32 cellular contexts compared by ENCODE assay signal in the genomic region with DNA sequence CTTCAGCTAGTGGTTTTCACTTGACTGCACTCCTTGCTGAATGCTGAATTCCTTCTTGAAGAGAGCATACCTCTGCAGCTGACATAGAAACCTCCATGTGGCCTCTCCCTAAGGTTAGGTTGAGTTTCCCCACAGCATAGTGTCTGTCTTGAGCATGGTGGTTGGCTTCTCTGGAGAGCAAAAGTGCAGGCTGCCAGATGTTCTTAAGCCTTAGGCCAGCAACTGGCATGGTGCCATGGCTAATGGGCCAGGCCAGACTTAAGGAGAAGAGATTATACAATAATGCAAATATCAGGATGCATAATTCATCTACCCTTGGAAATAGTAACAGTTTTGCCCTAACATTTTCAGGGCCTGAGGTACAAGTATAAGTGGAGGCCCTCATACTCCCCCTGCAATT.
DNase-seq lines count a peak whose midpoint lies in the region; ATAC-seq, FAIRE-seq and TF ChIP-seq lines count a peak whose summit lies in the region.
"Had no signal": no experiment of that assay in that cellular context is flagged by ENCODE, and none has a peak within 500 bp of the region (broad histone marks: within the 10 kb centered on the region; RNA-seq: fewer than 3 reads in every experiment).

No MANE protein-coding gene starts in this region.

- H2AFZ ChIP-seq in astrocyte (ENCODE audit: low read depth, low read length): no peak overlapping the region

- H3K4me1 Mint-ChIP-seq in astrocyte (ENCODE audit: low read depth, unreplicated experiment) (no peaks in the 10 kb centered on the region), endodermal cell (no peaks in the 10 kb centered on the region)
- H3K4me1 Mint-ChIP-seq: mesothelial cell of epicardium; naive thymus-derived CD4-positive, alpha-beta T cell; stimulated activated memory B cell treated with anti-CD40 and anti-IgM and Interleukin-4, amounts not matched to agents 10 μg/mL and 1 μg/mL and 100 μg/mL, for 72 hours had no signal

- no peaks in the 10 kb centered on the region for H4K20me1 ChIP-seq in astrocyte (ENCODE audit: insufficient read depth, low read length)
- H4K20me1 ChIP-seq: BLaER1 had no signal

- H3K36me3 Mint-ChIP-seq in astrocyte (ENCODE audit: low read depth, unreplicated experiment): no peaks in the 10 kb centered on the region
- H3K36me3 Mint-ChIP-seq in endodermal cell (ENCODE audit: low read depth): no peaks in the 10 kb centered on the region
- H3K36me3 Mint-ChIP-seq: mesothelial cell of epicardium; naive thymus-derived CD4-positive, alpha-beta T cell; stimulated activated memory B cell treated with anti-CD40 and anti-IgM and Interleukin-4, amounts not matched to agents 10 μg/mL and 1 μg/mL and 100 μg/mL, for 72 hours had no signal

- H3K27ac ChIP-seq in right cardiac atrium (ENCODE audit: low read length): no peak overlapping the region
- H3K27ac ChIP-seq in heart right ventricle: no peak overlapping the region
- H3K27ac ChIP-seq in astrocyte (ENCODE audit: low read depth, low read length): no peak overlapping the region
- no peak overlapping the region for H3K27ac ChIP-seq in pancreas
- H3K27ac ChIP-seq in endodermal cell (ENCODE audit: low read depth, low read length): no peak overlapping the region
- H3K27ac ChIP-seq: BLaER1, left ventricle myocardium inferior, RWPE1, SK-N-MC, suprapubic skin had no signal

- H3K4me3 ChIP-seq in right cardiac atrium (ENCODE audit: low read length) (no peak overlapping the region), heart right ventricle (no peak overlapping the region), astrocyte (ENCODE audit: insufficient read depth, low read depth, low read length) (no peak overlapping the region), fibroblast of the aortic adventitia (ENCODE audit: low read depth, low read length) (no peak overlapping the region), pancreas (no peak overlapping the region), endodermal cell (ENCODE audit: low read length) (no peak overlapping the region)
- H3K4me3 ChIP-seq: BLaER1, left ventricle myocardium inferior, SK-N-MC, suprapubic skin had no signal

- H3K9me3 ChIP-seq in right cardiac atrium (ENCODE audit: control insufficient read depth, low read length) (no peaks in the 10 kb centered on the region), heart right ventricle (peaks cover 0 to 25% (median 6%) of the 10 kb centered on the region in 11 donors), astrocyte (ENCODE audit: insufficient read depth, low read depth, low read length) (no peaks in the 10 kb centered on the region), pancreas (no peaks in the 10 kb centered on the region), endodermal cell (ENCODE audit: control insufficient read depth, low read length) (no peaks in the 10 kb centered on the region)
- H3K9me3 ChIP-seq: suprapubic skin had no signal

- H3K36me3 ChIP-seq in heart right ventricle (no peaks in the 10 kb centered on the region), astrocyte (ENCODE audit: insufficient read depth, low read length) (no peaks in the 10 kb centered on the region), pancreas (no peaks in the 10 kb centered on the region), endodermal cell (ENCODE audit: control insufficient read depth, insufficient read depth, low read length) (no peaks in the 10 kb centered on the region)
- H3K36me3 ChIP-seq: BLaER1, left ventricle myocardium inferior, suprapubic skin had no signal

- H3K4me3 Mint-ChIP-seq in astrocyte (ENCODE audit: unreplicated experiment): no peak overlapping the region
- H3K4me3 Mint-ChIP-seq in endodermal cell: no peak overlapping the region
- H3K4me3 Mint-ChIP-seq: mesothelial cell of epicardium; naive thymus-derived CD4-positive, alpha-beta T cell; stimulated activated memory B cell treated with anti-CD40 and anti-IgM and Interleukin-4, amounts not matched to agents 10 μg/mL and 1 μg/mL and 100 μg/mL, for 72 hours had no signal

- peaks cover 2% of the 10 kb centered on the region for H3K9me3 Mint-ChIP-seq in astrocyte (ENCODE audit: unreplicated experiment)
- H3K9me3 Mint-ChIP-seq in endodermal cell: no peaks in the 10 kb centered on the region
- H3K9me3 Mint-ChIP-seq: stimulated activated memory B cell treated with anti-CD40 and anti-IgM and Interleukin-4, amounts not matched to agents 10 μg/mL and 1 μg/mL and 100 μg/mL, for 72 hours had no signal

- H3K4me2 ChIP-seq in astrocyte (ENCODE audit: low read length): no peak overlapping the region
- H3K4me2 ChIP-seq: BLaER1 had no signal

- TF ChIP-seq CTCF in heart right ventricle (IDR thresholded peaks at IDR 0.05): no peak
- TF ChIP-seq CTCF in astrocyte (IDR thresholded peaks at IDR 0.05; ENCODE audit: insufficient read depth, low read depth, low read length): no peak
- TF ChIP-seq CTCF in fibroblast of the aortic adventitia (IDR thresholded peaks at IDR 0.05; ENCODE audit: insufficient read depth, low read length): no peak
- no peak for TF ChIP-seq CTCF in pancreas (IDR thresholded peaks at IDR 0.05)
- TF ChIP-seq CTCF in endodermal cell (conservative IDR thresholded peaks at IDR 0.05): no peak

- H3K27ac Mint-ChIP-seq in astrocyte (ENCODE audit: unreplicated experiment) (no peak overlapping the region), endodermal cell (no peak overlapping the region)
- H3K27ac Mint-ChIP-seq: mesothelial cell of epicardium; naive thymus-derived CD4-positive, alpha-beta T cell; stimulated activated memory B cell treated with anti-CD40 and anti-IgM and Interleukin-4, amounts not matched to agents 10 μg/mL and 1 μg/mL and 100 μg/mL, for 72 hours had no signal

- no peaks in the 10 kb centered on the region for H3K4me1 ChIP-seq in right cardiac atrium (ENCODE audit: control insufficient read depth, insufficient read depth, low read length)
- H3K4me1 ChIP-seq in heart right ventricle: no peaks in the 10 kb centered on the region
- H3K4me1 ChIP-seq in astrocyte (ENCODE audit: insufficient read depth, low read length): no peaks in the 10 kb centered on the region
- H3K4me1 ChIP-seq in pancreas: no peaks in the 10 kb centered on the region
- H3K4me1 ChIP-seq in endodermal cell (ENCODE audit: control insufficient read depth, insufficient read depth, low read length): no peaks in the 10 kb centered on the region
- H3K4me1 ChIP-seq: BLaER1, left ventricle myocardium inferior, suprapubic skin had no signal

- no peaks in the 10 kb centered on the region for H3K27me3 Mint-ChIP-seq in astrocyte (ENCODE audit: low read depth, unreplicated experiment)
- H3K27me3 Mint-ChIP-seq in endodermal cell (ENCODE audit: insufficient read depth): no peaks in the 10 kb centered on the region
- H3K27me3 Mint-ChIP-seq: naive thymus-derived CD4-positive, alpha-beta T cell; stimulated activated memory B cell treated with anti-CD40 and anti-IgM and Interleukin-4, amounts not matched to agents 10 μg/mL and 1 μg/mL and 100 μg/mL, for 72 hours had no signal

- intact Hi-C loops in right cardiac atrium (cut with DNase I): no loop called here
- intact Hi-C loops in heart right ventricle (cut with DNase I): no loop called here
- intact Hi-C loops in pancreas (cut with DNase I): no loop called here

- H3K27me3 ChIP-seq in right cardiac atrium (ENCODE audit: control insufficient read depth, insufficient read depth) (no peaks in the 10 kb centered on the region), heart right ventricle (no peaks in the 10 kb centered on the region), astrocyte (ENCODE audit: insufficient read depth, low read length) (no peaks in the 10 kb centered on the region), pancreas (no peaks in the 10 kb centered on the region), endodermal cell (ENCODE audit: control insufficient read depth, insufficient read depth, low read length, poor library complexity, severe bottlenecking) (no peaks in the 10 kb centered on the region)
- H3K27me3 ChIP-seq: BLaER1, suprapubic skin had no signal

- H3K9ac ChIP-seq in astrocyte (ENCODE audit: low read length): no peak overlapping the region
- no peak overlapping the region for H3K9ac ChIP-seq in endodermal cell (ENCODE audit: extremely low read depth, low read length, poor library complexity, severe bottlenecking)
- H3K9ac ChIP-seq: BLaER1 had no signal

- peak in 2 of 3 donors; percentile 7 to 44 for DNase-seq in right cardiac atrium
- no peak for DNase-seq in heart right ventricle
- DNase-seq in astrocyte (ENCODE audit: low read depth): peak; percentile 1
- peak; percentile 60 for DNase-seq in fibroblast of the aortic adventitia (ENCODE audit: low read depth)
- no peak for DNase-seq in GF-D8 (lab: John Stamatoyannopoulos, UW)
- no peak for DNase-seq in AG08395 (ENCODE audit: low spot score)
- no peak for DNase-seq in pancreas
- no peak for DNase-seq in endodermal cell
- DNase-seq: activated CD4-positive, alpha-beta T cell treated with anti-CD3 and anti-CD28 coated beads for 4 hours; activated CD8-positive, alpha-beta memory T cell treated with anti-CD3 and anti-CD28 coated beads for 24 hours; activated gamma-delta T cell treated with Interleukin-2 at 50 U/mL for 16 hours; activated T-cell treated with anti-CD3 and anti-CD28 coated beads, Interleukin-2, amount 50 U/mL, for 1 hour; caudate nucleus; dermis blood vessel endothelial cell; DMS79 treated with DMSO at 0.1 percent for 48 hours; hypothalamus; IMR-90; left ventricle myocardium inferior; naive thymus-derived CD4-positive, alpha-beta T cell; NCI-H2107; NCI-H526 treated with DMSO at 0.1 percent for 48 hours; nucleus accumbens; small intestine; T-helper 2 cell had no signal

- ATAC-seq in right cardiac atrium (no peak), heart right ventricle (no peak), pancreas (no peak)
- ATAC-seq: HCT116; naive thymus-derived CD4-positive, alpha-beta T cell; stimulated activated memory B cell treated with anti-CD40 and anti-IgM and Interleukin-4, amounts not matched to agents 10 μg/mL and 1 μg/mL and 100 μg/mL, for 72 hours had no signal

- no peaks in the 10 kb centered on the region for H3K79me2 ChIP-seq in astrocyte (ENCODE audit: insufficient read depth, low read length)

- FAIRE-seq in astrocyte (lab: Jason Lieb, UNC) (no peak), pancreas (lab: Jason Lieb, UNC) (no peak)
- FAIRE-seq: frontal cortex, small intestine had no signal

Comparison
In these comparisons a context has a peak if more than half of its experiments do, and no peak if none do; other contexts are left out.
1. DNase-seq: peak in right cardiac atrium (2 of 3), astrocyte (single experiment) and fibroblast of the aortic adventitia (single experiment); none in heart right ventricle (0 of 2), GF-D8 (single experiment), AG08395 (single experiment), pancreas (0 of 6) and endodermal cell (single experiment).